31 cellular contexts compared by ENCODE assay signal in genomic region chr5:145915970-145916638, GRCh38. TPM values are rescaled to one million over a fixed set of nuclear protein-coding genes. Genes with fewer than 3 reads are reported as not detected.
DNase-seq lines count a peak whose midpoint lies in the region; ATAC-seq and TF ChIP-seq lines count a peak whose summit lies in the region.
"Had no signal": no experiment of that assay in that cellular context is flagged by ENCODE, and none has a peak within 500 bp of the region (broad histone marks: within the 10 kb centered on the region; RNA-seq: fewer than 3 reads in every experiment).

No MANE protein-coding gene starts in this region.

- H3K36me3 ChIP-seq in neural progenitor cell: no peaks in the 10 kb centered on the region
- H3K36me3 ChIP-seq in CD8-positive, alpha-beta T cell (ENCODE audit: insufficient read depth, low read length): no peaks in the 10 kb centered on the region
- H3K36me3 ChIP-seq: BLaER1, Peyer's patch had no signal

- H3K4me1 ChIP-seq in neural progenitor cell: peaks cover 16% of the 10 kb centered on the region
- no peaks in the 10 kb centered on the region for H3K4me1 ChIP-seq in CD8-positive, alpha-beta T cell (ENCODE audit: insufficient read depth, low read length)
- H3K4me1 ChIP-seq: BLaER1 had no signal

- CTCF ChIA-PET in CD8-positive, alpha-beta T cell (lab: Charles Lee): no interaction called here

- H3K79me2 ChIP-seq in neural progenitor cell (ENCODE audit: low read depth): no peaks in the 10 kb centered on the region

- no peaks in the 10 kb centered on the region for H3F3A ChIP-seq in neural progenitor cell (ENCODE audit: low read depth)

- no peak overlapping the region for H3K27ac ChIP-seq in neural progenitor cell
- H3K27ac ChIP-seq in CD8-positive, alpha-beta T cell (ENCODE audit: low read depth, low read length): no peak overlapping the region
- H3K27ac ChIP-seq: BLaER1, HL-60, Peyer's patch had no signal

- no peak for TF ChIP-seq CTCF in neural progenitor cell (IDR thresholded peaks at IDR 0.05)
- TF ChIP-seq CTCF in CD8-positive, alpha-beta T cell (IDR thresholded peaks at IDR 0.05): no peak

- no peaks in the 10 kb centered on the region for H3K36me3 Mint-ChIP-seq in activated T-cell treated with anti-CD3 and anti-CD28 coated beads, Interleukin-2, amount 50 U/mL, for 4 hours (ENCODE audit: insufficient read depth)
- no peaks in the 10 kb centered on the region for H3K36me3 Mint-ChIP-seq in neural progenitor cell
- no peaks in the 10 kb centered on the region for H3K36me3 Mint-ChIP-seq in activated T-helper 2 cell treated with anti-CD3 and anti-CD28 coated beads, Interferon-gamma antibody, Interleukin-2, Interleukin-4, amounts not matched to agents 10 μg/mL and 5 μg/mL and 100 μg/mL, durations not matched to agents 14 hours and 24 hours and 36 hours (ENCODE audit: low read depth)
- H3K36me3 Mint-ChIP-seq in CD8-positive, alpha-beta T cell: no peaks in the 10 kb centered on the region
- H3K36me3 Mint-ChIP-seq: CD4-positive, CD25-positive, alpha-beta regulatory T cell had no signal

- peak; percentile 30 to 50 for ATAC-seq in activated T-cell treated with anti-CD3 and anti-CD28 coated beads, Interleukin-2, amount 50 U/mL, for 4 hours
- ATAC-seq in HG03196 (IDR thresholded peaks at IDR 0.05; ENCODE audit: unreplicated experiment) (no peak), HG02763 (IDR thresholded peaks at IDR 0.05; ENCODE audit: unreplicated experiment) (no peak)
- ATAC-seq in CD8-positive, alpha-beta T cell: no peak
- ATAC-seq: GM23338 had no signal

- no peaks in the 10 kb centered on the region for H3K9me3 ChIP-seq in neural progenitor cell (ENCODE audit: low read depth)
- no peaks in the 10 kb centered on the region for H3K9me3 ChIP-seq in CD8-positive, alpha-beta T cell (ENCODE audit: low read length)
- H3K9me3 ChIP-seq: BLaER1, Peyer's patch had no signal

- H3K9me3 Mint-ChIP-seq in activated T-cell treated with anti-CD3 and anti-CD28 coated beads, Interleukin-2, amount 50 U/mL, for 4 hours: no peaks in the 10 kb centered on the region
- no peaks in the 10 kb centered on the region for H3K9me3 Mint-ChIP-seq in neural progenitor cell
- H3K9me3 Mint-ChIP-seq in activated T-helper 2 cell treated with anti-CD3 and anti-CD28 coated beads, Interferon-gamma antibody, Interleukin-2, Interleukin-4, amounts not matched to agents 10 μg/mL and 5 μg/mL and 100 μg/mL, durations not matched to agents 14 hours and 24 hours and 36 hours: no peaks in the 10 kb centered on the region
- no peaks in the 10 kb centered on the region for H3K9me3 Mint-ChIP-seq in CD8-positive, alpha-beta T cell
- H3K9me3 Mint-ChIP-seq: GM23338, HFFc6 had no signal

- H2AFZ ChIP-seq in neural progenitor cell (replicated peaks): no peak overlapping the region
- H2AFZ ChIP-seq: GM23338 had no signal

- no peaks in the 10 kb centered on the region for H3K27me3 Mint-ChIP-seq in activated T-cell treated with anti-CD3 and anti-CD28 coated beads, Interleukin-2, amount 50 U/mL, for 4 hours (ENCODE audit: low read depth)
- peaks cover 6% of the 10 kb centered on the region for H3K27me3 Mint-ChIP-seq in neural progenitor cell (ENCODE audit: insufficient read depth, low read depth)
- H3K27me3 Mint-ChIP-seq in activated T-helper 2 cell treated with anti-CD3 and anti-CD28 coated beads, Interferon-gamma antibody, Interleukin-2, Interleukin-4, amounts not matched to agents 10 μg/mL and 5 μg/mL and 100 μg/mL, durations not matched to agents 14 hours and 24 hours and 36 hours (ENCODE audit: low read depth): peaks cover 2% of the 10 kb centered on the region
- H3K27me3 Mint-ChIP-seq in CD8-positive, alpha-beta T cell (ENCODE audit: low read depth): peaks cover 3% of the 10 kb centered on the region

- H3K4me3 Mint-ChIP-seq in activated T-cell treated with anti-CD3 and anti-CD28 coated beads, Interleukin-2, amount 50 U/mL, for 4 hours: no peak overlapping the region
- no peak overlapping the region for H3K4me3 Mint-ChIP-seq in neural progenitor cell
- no peak overlapping the region for H3K4me3 Mint-ChIP-seq in activated T-helper 2 cell treated with anti-CD3 and anti-CD28 coated beads, Interferon-gamma antibody, Interleukin-2, Interleukin-4, amounts not matched to agents 10 μg/mL and 5 μg/mL and 100 μg/mL, durations not matched to agents 14 hours and 24 hours and 36 hours (ENCODE audit: low read depth)
- H3K4me3 Mint-ChIP-seq in CD8-positive, alpha-beta T cell: no peak overlapping the region
- H3K4me3 Mint-ChIP-seq: CD4-positive, CD25-positive, alpha-beta regulatory T cell; GM23338; H9; HFFc6 had no signal

- H4K20me1 ChIP-seq in neural progenitor cell (ENCODE audit: low read depth): no peaks in the 10 kb centered on the region
- H4K20me1 ChIP-seq: BLaER1 had no signal

- intact Hi-C loops in activated T-helper 2 cell treated with anti-CD3 and anti-CD28 coated beads, Interferon-gamma antibody, Interleukin-2, Interleukin-4, amounts not matched to agents 10 μg/mL and 5 μg/mL and 100 μg/mL, durations not matched to agents 14 hours and 24 hours and 36 hours (cut with micrococcal nuclease): no loop called here
- intact Hi-C loops in CD8-positive, alpha-beta T cell (cut with DNase I, micrococcal nuclease): no loop called here

- H3K4me1 Mint-ChIP-seq in activated T-cell treated with anti-CD3 and anti-CD28 coated beads, Interleukin-2, amount 50 U/mL, for 4 hours (ENCODE audit: low read depth): no peaks in the 10 kb centered on the region
- peaks cover 19% of the 10 kb centered on the region for H3K4me1 Mint-ChIP-seq in neural progenitor cell
- peaks cover 6% of the 10 kb centered on the region for H3K4me1 Mint-ChIP-seq in activated T-helper 2 cell treated with anti-CD3 and anti-CD28 coated beads, Interferon-gamma antibody, Interleukin-2, Interleukin-4, amounts not matched to agents 10 μg/mL and 5 μg/mL and 100 μg/mL, durations not matched to agents 14 hours and 24 hours and 36 hours (ENCODE audit: low read depth)
- H3K4me1 Mint-ChIP-seq in CD8-positive, alpha-beta T cell (ENCODE audit: low read depth): no peaks in the 10 kb centered on the region

- POLR2A ChIA-PET in CD8-positive, alpha-beta T cell (lab: Charles Lee): no interaction called here

- H3K4me3 ChIP-seq in neural progenitor cell: no peak overlapping the region
- H3K4me3 ChIP-seq in CD8-positive, alpha-beta T cell (ENCODE audit: low read depth, low read length): no peak overlapping the region
- H3K4me3 ChIP-seq: BLaER1, GM23338, Peyer's patch had no signal

- peak overlapping the region; percentile 8 for H3K4me2 ChIP-seq in neural progenitor cell
- H3K4me2 ChIP-seq: BLaER1, GM23338 had no signal

- no peaks in the 10 kb centered on the region for H3K27me3 ChIP-seq in neural progenitor cell
- H3K27me3 ChIP-seq in CD8-positive, alpha-beta T cell (ENCODE audit: insufficient read depth, low read length): no peaks in the 10 kb centered on the region
- H3K27me3 ChIP-seq: BLaER1, Peyer's patch had no signal

- H3K9ac ChIP-seq in neural progenitor cell: no peak overlapping the region
- H3K9ac ChIP-seq: BLaER1 had no signal

- DNase-seq in activated T-cell treated with anti-CD3 and anti-CD28 coated beads, Interleukin-2, amount 50 U/mL, for 4 hours: no peak
- DNase-seq in activated T-cell treated with anti-CD3 and anti-CD28 coated beads for 4 hours (no peak), foreskin melanocyte (peak; percentile 32), neural progenitor cell (ENCODE audit: low spot score) (no peak)
- no peak for DNase-seq in activated T-helper 2 cell treated with anti-CD3 and anti-CD28 coated beads, Interferon-gamma antibody, Interleukin-2, Interleukin-4, amounts not matched to agents 10 μg/mL and 5 μg/mL and 100 μg/mL, durations not matched to agents 14 hours and 24 hours and 36 hours (ENCODE audit: low spot score)
- no peak for DNase-seq in CD8-positive, alpha-beta T cell
- DNase-seq: 8988T; ACHN; CD4-positive, CD25-positive, alpha-beta regulatory T cell; H9; HFFc6; Kasumi-1; NCI-H1092 treated with DMSO at 0.1 percent for 48 hours; NCI-H1436; NCI-H187; NCI-H2081 treated with DMSO at 0.1 percent for 48 hours; NCI-H2171; NCI-H226; NCI-H510A; NCI-H69; Peyer's patch; SHP77 treated with DMSO at 0.1 percent for 48 hours had no signal

- H3K27ac Mint-ChIP-seq in neural progenitor cell: peak overlapping the region; percentile 4
- H3K27ac Mint-ChIP-seq in activated T-helper 2 cell treated with anti-CD3 and anti-CD28 coated beads, Interferon-gamma antibody, Interleukin-2, Interleukin-4, amounts not matched to agents 10 μg/mL and 5 μg/mL and 100 μg/mL, durations not matched to agents 14 hours and 24 hours and 36 hours: no peak overlapping the region
- H3K27ac Mint-ChIP-seq in CD8-positive, alpha-beta T cell: no peak overlapping the region
- H3K27ac Mint-ChIP-seq: CD4-positive, CD25-positive, alpha-beta regulatory T cell; GM23338; H9; HFFc6 had no signal

RNA-seq across cellular contexts. Expression of gene SH3RF2, which starts 20.3 kb away (rescaled TPM):
- under 1 TPM; 0.11 to 0.42 (median 0.33) TPM for total RNA-seq in activated T-cell treated with anti-CD3 and anti-CD28 coated beads, Interleukin-2, amount 50 U/mL, for 4 hours
- total RNA-seq in neural progenitor cell (ENCODE audit: low replicate concordance): 0.36 and 2.4 TPM in 2 replicates
- total RNA-seq in activated T-helper 2 cell treated with anti-CD3 and anti-CD28 coated beads, Interferon-gamma antibody, Interleukin-2, Interleukin-4, amounts not matched to agents 10 μg/mL and 5 μg/mL and 100 μg/mL, durations not matched to agents 14 hours and 24 hours and 36 hours: 0.21 and 0.57 TPM in 2 replicates
- not detected for total RNA-seq in CD8-positive, alpha-beta T cell
- total RNA-seq: OCI-LY7 had no signal

RNA-seq across cellular contexts. Expression of gene GRXCR2, which starts 43.3 kb away (rescaled TPM):
- not detected for total RNA-seq in activated T-cell treated with anti-CD3 and anti-CD28 coated beads, Interleukin-2, amount 50 U/mL, for 4 hours
- not detected in 2 replicates for total RNA-seq in neural progenitor cell (ENCODE audit: low replicate concordance)
- not detected in 2 replicates for total RNA-seq in activated T-helper 2 cell treated with anti-CD3 and anti-CD28 coated beads, Interferon-gamma antibody, Interleukin-2, Interleukin-4, amounts not matched to agents 10 μg/mL and 5 μg/mL and 100 μg/mL, durations not matched to agents 14 hours and 24 hours and 36 hours
- not detected for total RNA-seq in CD8-positive, alpha-beta T cell
- total RNA-seq: CD4-positive, CD25-positive, alpha-beta regulatory T cell; Daoy; G401; GM23338; H9; HFFc6; M059J; OCI-LY7; Peyer's patch had no signal

Comparison
In these comparisons a context has a peak if more than half of its experiments do, and no peak if none do; other contexts are left out.
1. ATAC-seq: peak in activated T-cell treated with anti-CD3 and anti-CD28 coated beads, Interleukin-2, amount 50 U/mL, for 4 hours (2 of 2); none in HG03196 (single experiment), HG02763 (single experiment) and CD8-positive, alpha-beta T cell (single experiment).